Comparison of ENCODE assay signal across 24 cellular contexts in the genomic region with DNA sequence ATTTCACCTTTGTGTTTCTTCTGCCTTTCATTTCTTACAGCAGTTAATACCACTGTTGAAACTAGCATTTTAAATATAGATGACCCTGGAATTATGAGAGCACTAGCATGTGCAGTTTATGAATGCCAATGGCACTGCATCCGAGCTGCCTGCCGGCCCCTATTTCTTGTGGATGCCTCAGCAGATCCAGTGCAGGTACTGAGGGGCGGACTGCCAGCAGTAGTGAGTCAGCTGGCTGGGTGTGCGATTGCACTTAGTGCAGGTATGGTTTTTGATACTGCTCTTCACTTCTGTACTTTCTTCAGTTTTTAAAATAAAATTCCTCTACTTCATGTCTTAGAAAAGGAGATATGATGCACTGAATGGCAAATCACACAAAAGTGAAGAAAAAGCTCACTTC.
"Had no signal": no experiment of that assay in that cellular context is flagged by ENCODE, and none has a peak within 500 bp of the region (broad histone marks: within the 10 kb centered on the region; RNA-seq: fewer than 3 reads in every experiment).

No MANE protein-coding gene starts in this region.

- H3K4me3 ChIP-seq: colonic mucosa, gastrocnemius medialis, heart left ventricle, hepatocyte, left ventricle myocardium inferior, lower lobe of right lung, mucosa of descending colon, pancreas, right lobe of liver, suprapubic skin, vagina had no signal

- H3K27ac ChIP-seq: colonic mucosa, gastrocnemius medialis, heart left ventricle, hepatocyte, left ventricle myocardium inferior, lower lobe of right lung, neutrophil, pancreas, right lobe of liver, suprapubic skin, vagina had no signal

- H2AFZ ChIP-seq: hepatocyte had no signal

- H3K4me1 Mint-ChIP-seq: naive B cell; neural crest cell; stimulated activated naive CD8-positive, alpha-beta T cell treated with anti-CD3 and anti-CD28 coated beads, Interleukin-15, amount 100 ng/mL, for 72 hours had no signal

- H3K4me3 Mint-ChIP-seq: dendritic cell treated with granulocyte-macrophage colony-stimulating factor and Interleukin-4, amounts not matched to agents 40 ng/mL and 50 ng/mL, for 4 days; effector memory CD8-positive, alpha-beta T cell; naive B cell; natural killer cell treated with Interleukin-12 subunit alpha and Interleukin-12 subunit beta and Interleukin-15 and Interleukin-18, amount 100 ng/mL, for 72 hours; neural crest cell; stimulated activated naive CD8-positive, alpha-beta T cell treated with anti-CD3 and anti-CD28 coated beads, Interleukin-15, amount 100 ng/mL, for 72 hours had no signal

- H3K9me3 Mint-ChIP-seq: dendritic cell treated with granulocyte-macrophage colony-stimulating factor and Interleukin-4, amounts not matched to agents 40 ng/mL and 50 ng/mL, for 4 days; effector memory CD8-positive, alpha-beta T cell; naive B cell; natural killer cell treated with Interleukin-12 subunit alpha and Interleukin-12 subunit beta and Interleukin-15 and Interleukin-18, amount 100 ng/mL, for 72 hours; neural crest cell; stimulated activated naive CD8-positive, alpha-beta T cell treated with anti-CD3 and anti-CD28 coated beads, Interleukin-15, amount 100 ng/mL, for 72 hours had no signal

- H3K27me3 Mint-ChIP-seq: dendritic cell treated with granulocyte-macrophage colony-stimulating factor and Interleukin-4, amounts not matched to agents 40 ng/mL and 50 ng/mL, for 4 days; effector memory CD8-positive, alpha-beta T cell; natural killer cell treated with Interleukin-12 subunit alpha and Interleukin-12 subunit beta and Interleukin-15 and Interleukin-18, amount 100 ng/mL, for 72 hours; stimulated activated naive CD8-positive, alpha-beta T cell treated with anti-CD3 and anti-CD28 coated beads, Interleukin-15, amount 100 ng/mL, for 72 hours had no signal

- H3K27ac Mint-ChIP-seq: dendritic cell treated with granulocyte-macrophage colony-stimulating factor and Interleukin-4, amounts not matched to agents 40 ng/mL and 50 ng/mL, for 4 days; effector memory CD8-positive, alpha-beta T cell; naive B cell; natural killer cell treated with Interleukin-12 subunit alpha and Interleukin-12 subunit beta and Interleukin-15 and Interleukin-18, amount 100 ng/mL, for 72 hours; stimulated activated naive CD8-positive, alpha-beta T cell treated with anti-CD3 and anti-CD28 coated beads, Interleukin-15, amount 100 ng/mL, for 72 hours had no signal

- H3K9me3 ChIP-seq: colonic mucosa, gastrocnemius medialis, heart left ventricle, left ventricle myocardium inferior, lower lobe of right lung, mucosa of descending colon, neutrophil, pancreas, right lobe of liver, suprapubic skin, vagina had no signal

- H3K36me3 ChIP-seq: colonic mucosa, gastrocnemius medialis, heart left ventricle, left ventricle myocardium inferior, lower lobe of right lung, neutrophil, pancreas, right lobe of liver, suprapubic skin, vagina had no signal

- ATAC-seq: effector memory CD8-positive, alpha-beta T cell; gastrocnemius medialis; heart left ventricle; left colon; lower lobe of right lung; mucosa of descending colon; natural killer cell treated with Interleukin-12 subunit alpha and Interleukin-12 subunit beta and Interleukin-15 and Interleukin-18, amount 100 ng/mL, for 72 hours; pancreas; right lobe of liver; stimulated activated naive CD8-positive, alpha-beta T cell treated with anti-CD3 and anti-CD28 coated beads, Interleukin-15, amount 100 ng/mL, for 72 hours had no signal

- H3K4me1 ChIP-seq: colonic mucosa, gastrocnemius medialis, heart left ventricle, left ventricle myocardium inferior, lower lobe of right lung, pancreas, right lobe of liver, vagina had no signal

- H3K36me3 Mint-ChIP-seq: naive B cell; natural killer cell treated with Interleukin-12 subunit alpha and Interleukin-12 subunit beta and Interleukin-15 and Interleukin-18, amount 100 ng/mL, for 72 hours had no signal

- H3K79me2 ChIP-seq: hepatocyte had no signal

- H3K4me2 ChIP-seq: hepatocyte had no signal

- DNase-seq: colonic mucosa; effector memory CD8-positive, alpha-beta T cell; gastrocnemius medialis; heart left ventricle; left colon; left ventricle myocardium inferior; lower lobe of right lung; naive B cell; pancreas; right lobe of liver; small intestine; stimulated activated CD4-positive, alpha-beta T cell treated with anti-CD3 and anti-CD28 coated beads, Interleukin-15, amount 100 ng/mL, for 24 hours; stimulated activated CD4-positive, alpha-beta T cell treated with anti-CD3 and anti-CD28 coated beads, Interleukin-4, amount 100 ng/mL, for 1 hour; stimulated activated CD8-positive, alpha-beta memory T cell treated with anti-CD3 and anti-CD28 coated beads, Interleukin-4, amount 100 ng/mL, for 48 hours; stimulated activated naive CD4-positive, alpha-beta T cell; stimulated activated naive CD8-positive, alpha-beta T cell treated with anti-CD3 and anti-CD28 coated beads, Interleukin-15, amount 100 ng/mL, for 72 hours had no signal

- H3K27me3 ChIP-seq: colonic mucosa, gastrocnemius medialis, heart left ventricle, hepatocyte, neutrophil, pancreas, right lobe of liver, suprapubic skin, vagina had no signal
